Comparison of ENCODE assay signal across 8 cellular contexts in the genomic region with DNA sequence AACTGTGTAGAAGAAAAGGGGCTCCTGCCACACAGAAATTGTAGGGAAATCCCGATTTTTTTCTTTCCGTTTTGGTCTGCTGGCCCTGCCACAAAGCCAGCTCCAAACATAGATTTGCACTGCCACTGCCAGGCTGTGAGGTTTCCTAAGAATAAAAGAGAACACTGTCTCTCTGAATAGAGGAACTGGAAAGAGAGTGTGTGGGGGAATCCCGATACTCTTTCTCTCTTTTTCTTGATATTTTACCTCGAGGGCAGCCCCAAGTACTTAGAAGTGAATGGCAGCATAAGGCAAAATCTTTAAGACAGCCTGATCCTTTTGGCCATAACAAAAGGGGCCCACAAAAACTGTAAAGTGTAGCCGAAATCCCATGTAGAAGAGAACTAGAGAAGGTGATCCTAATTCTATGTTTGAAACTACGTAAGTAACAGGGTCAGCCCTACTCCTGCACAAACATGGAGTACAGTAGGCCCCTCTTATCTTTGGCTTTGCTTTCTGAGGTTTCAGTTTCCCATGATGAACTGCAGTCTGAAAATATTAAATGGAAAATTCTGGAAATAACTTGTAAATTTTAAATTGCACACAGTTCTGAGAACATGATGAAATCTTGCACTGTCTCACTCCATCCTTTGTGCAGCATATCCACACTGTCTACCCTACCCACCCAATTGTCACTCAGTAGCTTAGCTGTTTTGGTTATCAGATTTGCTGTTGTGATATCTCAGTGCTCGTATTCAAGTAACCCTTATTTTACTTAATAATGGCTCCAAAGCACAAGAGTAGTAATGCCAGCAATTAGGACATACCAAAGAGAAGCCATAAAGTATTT. TPM values are rescaled to one million over a fixed set of nuclear protein-coding genes. Genes with fewer than 3 reads are reported as not detected.
DNase-seq lines count a peak whose midpoint lies in the region; ATAC-seq and TF ChIP-seq lines count a peak whose summit lies in the region.
"Not testable (repeated sequence)": the region's sequence is repeated elsewhere in the genome, so short reads cannot be mapped to it uniquely, and the experiment has no call there.

No MANE protein-coding gene starts in this region.

- H3K9me3 ChIP-seq in skeletal muscle tissue (ENCODE audit: control insufficient read depth in 3 of 3, low read length in 3 of 3), result not testable (repeated sequence)

- H3K4me3 ChIP-seq in NB4 (ENCODE audit: low read depth, low read length) (peak overlapping the region; percentile 6), skeletal muscle tissue (ENCODE audit: low read length in 3 of 3) (peak overlapping the region in 1 of 3 donors; percentile 20)

- TF ChIP-seq POLR2A in NB4 (IDR thresholded peaks at IDR 0.05; ENCODE audit: extremely low read depth, insufficient read length), result not testable (repeated sequence)

- intact Hi-C loops in left ventricle myocardium superior (cut with micrococcal nuclease), result not testable (repeated sequence)

- H3K27ac Mint-ChIP-seq in activated CD8-positive, alpha-beta memory T cell treated with anti-CD3 and anti-CD28 coated beads, Interleukin-2, amount 10 ng/mL, durations not matched to agents 7 days and 5 days, result not testable (repeated sequence)

- peak overlapping the region; percentile 47 to 65 (median 62) for H3K9ac ChIP-seq in skeletal muscle tissue (ENCODE audit: low read depth in 1 of 3, low read length in 3 of 3)

- ATAC-seq in GM19043 (IDR thresholded peaks at IDR 0.05; ENCODE audit: low read depth, unreplicated experiment) (peak; percentile 81), GM21786 (IDR thresholded peaks at IDR 0.05; ENCODE audit: unreplicated experiment) (peak; percentile 87), HG03175 (IDR thresholded peaks at IDR 0.05; ENCODE audit: unreplicated experiment) (peak; percentile 83), left ventricle myocardium superior (peak; percentile 54)
- peak; percentile 45 for ATAC-seq in activated CD8-positive, alpha-beta memory T cell treated with anti-CD3 and anti-CD28 coated beads, Interleukin-2, amount 10 ng/mL, durations not matched to agents 7 days and 5 days

- H3K4me1 Mint-ChIP-seq in activated CD8-positive, alpha-beta memory T cell treated with anti-CD3 and anti-CD28 coated beads, Interleukin-2, amount 10 ng/mL, durations not matched to agents 7 days and 5 days, result peaks cover 13% of the 10 kb centered on the region

- not testable (repeated sequence) for H3K9me3 Mint-ChIP-seq in activated CD8-positive, alpha-beta memory T cell treated with anti-CD3 and anti-CD28 coated beads, Interleukin-2, amount 10 ng/mL, durations not matched to agents 7 days and 5 days (ENCODE audit: low read depth)

- not testable (repeated sequence) for H3K4me3 Mint-ChIP-seq in activated CD8-positive, alpha-beta memory T cell treated with anti-CD3 and anti-CD28 coated beads, Interleukin-2, amount 10 ng/mL, durations not matched to agents 7 days and 5 days

- H3K27me3 ChIP-seq in skeletal muscle tissue (ENCODE audit: control insufficient read depth in 3 of 3, insufficient read depth in 3 of 3, low read length in 3 of 3), result not testable (repeated sequence)

- not testable (repeated sequence) for H3K27me3 Mint-ChIP-seq in activated CD8-positive, alpha-beta memory T cell treated with anti-CD3 and anti-CD28 coated beads, Interleukin-2, amount 10 ng/mL, durations not matched to agents 7 days and 5 days

- H3K36me3 ChIP-seq in skeletal muscle tissue (ENCODE audit: control insufficient read depth in 3 of 3, insufficient read depth in 3 of 3, low read length in 3 of 3), result not testable (repeated sequence)

- H3K27ac ChIP-seq in skeletal muscle tissue (ENCODE audit: low read depth, low read length), result peak overlapping the region; percentile 47

- not testable (repeated sequence) for H3K4me1 ChIP-seq in skeletal muscle tissue (ENCODE audit: control insufficient read depth in 3 of 3, insufficient read depth in 3 of 3, low read length in 3 of 3)

- not testable (repeated sequence) for H3K36me3 Mint-ChIP-seq in activated CD8-positive, alpha-beta memory T cell treated with anti-CD3 and anti-CD28 coated beads, Interleukin-2, amount 10 ng/mL, durations not matched to agents 7 days and 5 days

- DNase-seq in GM03348 (ENCODE audit: low spot score), result peak; percentile 1
- peak; percentile 70 for DNase-seq in NB4 (ENCODE audit: low read depth)
- not testable (repeated sequence) for DNase-seq in activated CD8-positive, alpha-beta memory T cell treated with anti-CD3 and anti-CD28 coated beads, Interleukin-2, amount 10 ng/mL, durations not matched to agents 7 days and 5 days; left ventricle myocardium superior

- CTCF ChIA-PET in activated CD8-positive, alpha-beta memory T cell treated with anti-CD3 and anti-CD28 coated beads, Interleukin-2, amount 10 ng/mL, durations not matched to agents 7 days and 5 days (lab: Charles Lee), result interaction anchor here (1.6 kb wide), 1 partner anchor 118 kb away, joined by 8 read pairs; no protein-coding TSS in a partner anchor

- not testable (repeated sequence) for TF ChIP-seq CTCF in NB4 (IDR thresholded peaks at IDR 0.05; ENCODE audit: low read depth, low read length)

RNA-seq across cellular contexts. Expression of gene CCDC146, which starts 6.4 kb away (rescaled TPM):
- 1 to 10 TPM; 8.3 to 9.0 TPM for total RNA-seq in activated CD8-positive, alpha-beta memory T cell treated with anti-CD3 and anti-CD28 coated beads, Interleukin-2, amount 10 ng/mL, durations not matched to agents 7 days and 5 days
- total RNA-seq in left ventricle myocardium superior (11.0 TPM), skeletal muscle tissue (16.7 TPM)
